ENCODE assay signal across 17 cellular contexts in genomic region chr5:157180374-157181264, GRCh38. TPM values are rescaled to one million over a fixed set of nuclear protein-coding genes. Genes with fewer than 3 reads are reported as not detected.
DNase-seq lines count a peak whose midpoint lies in the region; ATAC-seq and TF ChIP-seq lines count a peak whose summit lies in the region.
"Had no signal": no experiment of that assay in that cellular context is flagged by ENCODE, and none has a peak within 500 bp of the region (broad histone marks: within the 10 kb centered on the region; RNA-seq: fewer than 3 reads in every experiment).

Gene ITK, plus strand, starts transcription at chr5:157180840. Its CDS starts 138 bp downstream, at chr5:157180978.

- H3K27me3 ChIP-seq in Caco-2 (replicated peaks; ENCODE audit: control insufficient read depth, insufficient read depth, low read length) = no peaks in the 10 kb centered on the region; the same call in 1 of the 2 replicates
- H3K27me3 ChIP-seq: testis had no signal

- H3K4me1 Mint-ChIP-seq in T-helper 17 cell (peaks cover 42% of the 10 kb centered on the region), Caco-2 (ENCODE audit: low read depth, unreplicated experiment) (no peaks in the 10 kb centered on the region)
- H3K4me1 Mint-ChIP-seq in stimulated activated naive CD8-positive, alpha-beta T cell treated with anti-CD3 and anti-CD28 coated beads, Interleukin-15, amount 100 ng/mL, for 72 hours = peaks cover 49% of the 10 kb centered on the region

- peak; percentile 78 for DNase-seq in activated CD8-positive, alpha-beta memory T cell treated with anti-CD3 and anti-CD28 coated beads for 24 hours
- no peak for DNase-seq in activated CD8-positive, alpha-beta memory T cell treated with anti-CD3 and anti-CD28 coated beads, Interleukin-2, amount 50 U/mL, for 4 hours
- no peak for DNase-seq in T-helper 17 cell
- peak; percentile 24 for DNase-seq in effector CD4-positive, alpha-beta T cell
- DNase-seq in stimulated activated naive CD8-positive, alpha-beta T cell treated with anti-CD3 and anti-CD28 coated beads, Interleukin-15, amount 100 ng/mL, for 72 hours = peak; percentile 45 to 59
- DNase-seq in Caco-2 = no peak
- DNase-seq: DMS 273 treated with DMSO at 0.1 percent for 48 hours, mesendoderm, MG63, NCI-H2227 treated with DMSO at 0.1 percent for 48 hours, testis had no signal

- ATAC-seq in T-helper 17 cell (peak; percentile 89), GM21515 (IDR thresholded peaks at IDR 0.05; ENCODE audit: unreplicated experiment) (no peak), GM21423 (IDR thresholded peaks at IDR 0.05; ENCODE audit: unreplicated experiment) (no peak)
- ATAC-seq in stimulated activated naive CD8-positive, alpha-beta T cell treated with anti-CD3 and anti-CD28 coated beads, Interleukin-15, amount 100 ng/mL, for 72 hours = peak; percentile 76
- ATAC-seq: A549, Panc1 had no signal

- H3K4me3 Mint-ChIP-seq in T-helper 17 cell (peak within 1 kb of the TSS; percentile 97), Caco-2 (ENCODE audit: unreplicated experiment) (no peak within 1 kb of the TSS)
- peak within 1 kb of the TSS; percentile 87 to 97 for H3K4me3 Mint-ChIP-seq in stimulated activated naive CD8-positive, alpha-beta T cell treated with anti-CD3 and anti-CD28 coated beads, Interleukin-15, amount 100 ng/mL, for 72 hours

- peaks cover 8% of the 10 kb centered on the region for H3K36me3 Mint-ChIP-seq in T-helper 17 cell (ENCODE audit: low read depth)
- H3K36me3 Mint-ChIP-seq in Caco-2 (ENCODE audit: insufficient read depth, unreplicated experiment) = no peaks in the 10 kb centered on the region

- CTCF ChIA-PET in Caco-2 (lab: Charles Lee) = interaction anchor here (0.6 kb wide), 1 partner anchor 225 kb away, joined by 4 read pairs; no protein-coding TSS in a partner anchor

- no TSS peak for BruUV-seq in Caco-2 (replicated peaks; lab: Mats Ljungman, UMichigan)

- intact Hi-C loops in Caco-2 (cut with micrococcal nuclease; ENCODE audit: unreplicated experiment) = no loop called here

- H3K27me3 Mint-ChIP-seq in T-helper 17 cell (no peaks in the 10 kb centered on the region), Caco-2 (ENCODE audit: insufficient read depth, unreplicated experiment) (peaks cover 22% of the 10 kb centered on the region)
- H3K27me3 Mint-ChIP-seq in stimulated activated naive CD8-positive, alpha-beta T cell treated with anti-CD3 and anti-CD28 coated beads, Interleukin-15, amount 100 ng/mL, for 72 hours = no peaks in the 10 kb centered on the region

- no peaks in the 10 kb centered on the region for H3K36me3 ChIP-seq in Caco-2 (ENCODE audit: control insufficient read depth, insufficient read depth, low read length)
- H3K36me3 ChIP-seq: MG63 had no signal

- TF ChIP-seq CTCF in Caco-2 (IDR thresholded peaks at IDR 0.05; ENCODE audit: insufficient read depth in 1 of 2, low read depth in 1 of 2, low read length in 1 of 2, severe bottlenecking in 1 of 2, unreplicated experiment in 1 of 2) = no peak

- POLR2A ChIA-PET in Caco-2 (lab: Charles Lee) = no interaction called here

- H3K4me1 ChIP-seq in Caco-2 = no peaks in the 10 kb centered on the region
- H3K4me1 ChIP-seq: A549, testis had no signal

- H3K4me3 ChIP-seq in Caco-2 (ENCODE audit: low read depth, low read length) = no peak within 1 kb of the TSS
- H3K4me3 ChIP-seq: A549, coronary artery, MG63, testis had no signal

- H3K9me3 Mint-ChIP-seq in stimulated activated naive CD8-positive, alpha-beta T cell treated with anti-CD3 and anti-CD28 coated beads, Interleukin-15, amount 100 ng/mL, for 72 hours = peaks cover 0 to 8% of the 10 kb centered on the region in 2 donors
- H3K9me3 Mint-ChIP-seq in Caco-2 (ENCODE audit: unreplicated experiment) = no peaks in the 10 kb centered on the region

- H3K9me3 ChIP-seq in T-helper 17 cell (ENCODE audit: control insufficient read depth, low read length, poor library complexity, severe bottlenecking) (no peaks in the 10 kb centered on the region), Caco-2 (no peaks in the 10 kb centered on the region; the same call in 1 of the 2 replicates)
- H3K9me3 ChIP-seq: MG63, testis had no signal

- peak within 1 kb of the TSS; percentile 97 for H3K27ac Mint-ChIP-seq in T-helper 17 cell
- peak within 1 kb of the TSS; percentile 99 to 100 for H3K27ac Mint-ChIP-seq in stimulated activated naive CD8-positive, alpha-beta T cell treated with anti-CD3 and anti-CD28 coated beads, Interleukin-15, amount 100 ng/mL, for 72 hours
- H3K27ac Mint-ChIP-seq in Caco-2 (ENCODE audit: unreplicated experiment) = no peak within 1 kb of the TSS
- H3K27ac Mint-ChIP-seq: progenitor cell of endocrine pancreas had no signal

RNA-seq across cellular contexts. Expression of gene ITK, which starts in this region (rescaled TPM):
- total RNA-seq in T-helper 17 cell (100 to 1,000 TPM; 235 to 319 TPM), Caco-2 (2022) (not detected in 2 replicates)
- total RNA-seq: progenitor cell of endocrine pancreas had no signal

Comparison
In these comparisons a context has a peak if more than half of its experiments do, and no peak if none do; other contexts are left out.
1. RNA of gene ITK (total RNA-seq): 235 to 319 TPM in T-helper 17 cell; not detected in Caco-2; every median in the first group is over 100 times any median in the second.
2. DNase-seq: peak in activated CD8-positive, alpha-beta memory T cell treated with anti-CD3 and anti-CD28 coated beads for 24 hours (single experiment), effector CD4-positive, alpha-beta T cell (single experiment) and stimulated activated naive CD8-positive, alpha-beta T cell treated with anti-CD3 and anti-CD28 coated beads, Interleukin-15, amount 100 ng/mL, for 72 hours (2 of 2); none in activated CD8-positive, alpha-beta memory T cell treated with anti-CD3 and anti-CD28 coated beads, Interleukin-2, amount 50 U/mL, for 4 hours (single experiment), T-helper 17 cell (0 of 3) and Caco-2 (0 of 2).
3. ATAC-seq: peak in T-helper 17 cell (single experiment) and stimulated activated naive CD8-positive, alpha-beta T cell treated with anti-CD3 and anti-CD28 coated beads, Interleukin-15, amount 100 ng/mL, for 72 hours (single experiment); none in GM21515 (single experiment) and GM21423 (single experiment).